ENCODE assay signal across 8 cellular contexts in the genomic region with DNA sequence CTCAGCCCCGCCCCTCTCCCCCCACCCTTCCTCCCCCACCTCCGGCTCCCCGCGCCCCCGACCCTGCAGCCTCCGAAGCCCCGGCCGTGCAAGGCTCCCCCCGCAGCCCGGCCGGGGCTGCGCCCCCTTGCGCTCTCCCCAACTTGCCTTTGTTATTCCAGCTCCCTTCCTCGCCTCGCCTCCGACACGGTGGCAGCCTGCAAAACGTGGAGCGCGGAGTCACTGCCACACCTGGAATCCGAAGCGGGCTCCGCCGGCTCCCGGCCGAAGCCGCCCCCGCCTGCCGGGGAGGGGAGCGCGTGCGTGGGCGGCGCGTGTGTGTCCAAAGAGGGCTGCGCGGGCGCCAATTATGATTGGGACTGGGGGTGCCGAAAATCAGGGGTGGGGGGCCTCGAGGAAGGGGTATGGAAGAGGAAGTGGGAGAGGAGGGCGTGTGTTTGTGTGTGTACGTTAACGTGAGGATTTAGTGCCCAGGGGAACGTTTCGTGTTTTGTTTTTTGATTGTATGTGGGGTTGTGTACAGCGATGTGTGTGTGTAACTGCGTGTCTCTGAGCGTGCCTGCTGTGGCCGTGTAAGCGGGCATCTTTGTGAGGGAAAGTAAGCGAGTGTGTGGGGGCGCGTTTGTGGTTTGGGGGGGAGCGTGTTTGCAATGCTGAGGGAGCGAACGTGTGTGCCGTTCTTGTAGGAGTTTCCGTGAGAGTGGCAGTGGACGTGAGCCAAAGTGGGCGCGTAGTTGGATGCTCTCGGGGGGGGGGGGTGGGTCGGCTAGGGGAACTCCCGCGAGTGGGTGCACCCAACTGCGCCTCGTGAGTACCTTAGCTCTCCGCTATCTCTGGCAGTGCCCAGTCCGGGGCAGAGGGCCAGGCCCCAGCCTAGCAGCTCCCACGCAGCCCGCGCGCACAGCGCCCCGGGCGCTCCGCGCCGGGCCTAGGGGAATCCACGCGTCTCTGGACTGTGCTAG. TPM values are rescaled to one million over a fixed set of nuclear protein-coding genes. Genes with fewer than 3 reads are reported as not detected.
DNase-seq lines count a peak whose midpoint lies in the region; ATAC-seq and TF ChIP-seq lines count a peak whose summit lies in the region.

No MANE protein-coding gene starts in this region.

- H3K4me1 ChIP-seq in HAP-1 (peaks cover 19% of the 10 kb centered on the region), lung (ENCODE audit: control insufficient read depth in 2 of 2, insufficient read depth in 2 of 2, low read length in 2 of 2) (peaks cover 3 to 10% of the 10 kb centered on the region in 2 donors)
- H3K4me1 ChIP-seq in effector memory CD4-positive, alpha-beta T cell (ENCODE audit: control insufficient read depth, insufficient read depth, low read length, poor library complexity, severe bottlenecking) = peaks cover 34% of the 10 kb centered on the region

- TF ChIP-seq CTCF in lung (IDR thresholded peaks at IDR 0.05; ENCODE audit: control extremely low read depth, extremely low read depth) = no peak

- H3K4me3 ChIP-seq in HAP-1 (peak overlapping the region; percentile 66), lung (peak overlapping the region; percentile 52)
- peak overlapping the region; percentile 65 for H3K4me3 ChIP-seq in effector memory CD4-positive, alpha-beta T cell (ENCODE audit: insufficient read depth, low read depth, low read length, poor library complexity, severe bottlenecking)

- ATAC-seq in lung (ENCODE audit: insufficient read depth, low FRiP score) = peak; percentile 22
- ATAC-seq in HG02973 (IDR thresholded peaks at IDR 0.05; ENCODE audit: unreplicated experiment) = no peak

- H3K27me3 ChIP-seq in HAP-1 (ENCODE audit: low read depth) = no peaks in the 10 kb centered on the region
- H3K27me3 ChIP-seq in effector memory CD4-positive, alpha-beta T cell (replicated peaks; ENCODE audit: control insufficient read depth, insufficient read depth, low read length, poor library complexity, severe bottlenecking) = no peaks in the 10 kb centered on the region
- H3K27me3 ChIP-seq in lung (ENCODE audit: control insufficient read depth, insufficient read depth) = no peaks in the 10 kb centered on the region

- peak; percentile 88 for DNase-seq in AG20443 (ENCODE audit: low spot score)
- peak; percentile 86 to 93 for DNase-seq in HAP-1 (ENCODE audit: low spot score in 2 of 2)
- peak; percentile 88 for DNase-seq in NCI-H82 (lab: John Stamatoyannopoulos, UW)
- peak; percentile 57 to 69 for DNase-seq in activated CD8-positive, alpha-beta memory T cell treated with anti-CD3 and anti-CD28 coated beads for 4 hours (ENCODE audit: low read depth in 2 of 2)
- DNase-seq in effector memory CD4-positive, alpha-beta T cell = peak; percentile 65 to 81 (median 78)
- DNase-seq in lung (ENCODE audit: low spot score) = peak; percentile 90
- DNase-seq in stimulated activated CD4-positive, alpha-beta T cell treated with anti-CD3 and anti-CD28 coated beads, Interleukin-4, amount 100 ng/mL, for 4 hours = peak; percentile 80 to 82

- in situ Hi-C loops in HAP-1 (cut with MboI; ENCODE audit: low sequenced_read_pairs) = no loop called here

- 1 to 2% methylated on average over 70 to 81 of the region's 81 CpGs for WGBS in lung, 2 donors

- no peaks in the 10 kb centered on the region for H3K9me3 ChIP-seq in HAP-1
- no peaks in the 10 kb centered on the region for H3K9me3 ChIP-seq in effector memory CD4-positive, alpha-beta T cell (ENCODE audit: control insufficient read depth, low read length)
- H3K9me3 ChIP-seq in lung (ENCODE audit: control insufficient read depth in 2 of 2, insufficient read depth in 1 of 2, low read length in 1 of 2) = no peaks in the 10 kb centered on the region

- H3K27ac ChIP-seq in effector memory CD4-positive, alpha-beta T cell (ENCODE audit: insufficient read depth, low read length, poor library complexity, severe bottlenecking) = peak overlapping the region; percentile 73
- peak overlapping the region; percentile 55 to 78 for H3K27ac ChIP-seq in lung (ENCODE audit: low read depth in 1 of 2, low read length in 1 of 2)

- H3K36me3 ChIP-seq in HAP-1 (replicated peaks) (no peaks in the 10 kb centered on the region), lung (ENCODE audit: control insufficient read depth in 2 of 2, insufficient read depth in 2 of 2, low read length in 2 of 2) (no peaks in the 10 kb centered on the region)
- no peaks in the 10 kb centered on the region for H3K36me3 ChIP-seq in effector memory CD4-positive, alpha-beta T cell (ENCODE audit: control insufficient read depth, insufficient read depth, low read length)

RNA-seq across cellular contexts. Expression of gene ZMIZ1, which starts 1.2 kb away (rescaled TPM):
- total RNA-seq in lung = 10 to 100 TPM; 43.7 to 80.2 TPM
- polyA plus RNA-seq in lung = 10 to 100 TPM; 18.3 to 41.5 TPM
